12 cellular contexts compared by ENCODE assay signal in genomic region chr9:99130069-99130468, GRCh38.
A peak's percentile ranks its signal among the peaks of the same experiment; 100 is the strongest.
DNase-seq lines count a peak whose midpoint lies in the region; ATAC-seq lines count a peak whose summit lies in the region.
"Had no signal": no experiment of that assay in that cellular context is flagged by ENCODE, and none has a peak within 500 bp of the region (broad histone marks: within the 10 kb centered on the region; RNA-seq: fewer than 3 reads in every experiment).

No MANE protein-coding gene starts in this region.

- DNase-seq in iPS-NIHi11 (ENCODE audit: low spot score) (peak; percentile 14), NCI-H748 treated with DMSO at 0.1 percent for 48 hours (lab: John Stamatoyannopoulos, UW) (no peak), NOMO-1 treated with dmso at 0.1 percent for 144 hours (lab: John Stamatoyannopoulos, UW; ENCODE audit: unreplicated experiment) (no peak), SKM-1 (lab: John Stamatoyannopoulos, UW; ENCODE audit: unreplicated experiment) (no peak)
- DNase-seq in stimulated activated CD4-positive, alpha-beta T cell treated with anti-CD3 and anti-CD28 coated beads, Interleukin-4, amount 100 ng/mL, for 4 hours, result no peak
- DNase-seq: activated effector memory CD4-positive, alpha-beta T cell treated with Interleukin-2 at 50 U/mL for 16 hours; NCI-H446; testis had no signal

- ATAC-seq in GM18519 (IDR thresholded peaks at IDR 0.05; ENCODE audit: low FRiP score, unreplicated experiment) (peak; percentile 59), GM21619 (IDR thresholded peaks at IDR 0.05; ENCODE audit: unreplicated experiment) (peak; percentile 73), HG03565 (IDR thresholded peaks at IDR 0.05; ENCODE audit: unreplicated experiment) (peak; percentile 47)
- ATAC-seq: foreskin keratinocyte had no signal
